In genomic region chr12:103758310-103759089, GRCh38 we compare ENCODE assay signal across 1 cellular context.
A peak's percentile ranks its signal among the peaks of the same experiment; 100 is the strongest.
TF ChIP-seq lines count a peak whose summit lies in the region.

No MANE protein-coding gene starts in this region.

TF ChIP-seq in WTC11, 78 proteins besides CTCF, POLR2A, EP300 and RAD21 (continued from another document):
- TF ChIP-seq USF2 (CRISPR knock-in tag; IDR thresholded peaks at IDR 0.05) (peak; percentile 59), PRRX2 (CRISPR knock-in tag; IDR thresholded peaks at IDR 0.05) (no peak), ARID4B (CRISPR knock-in tag; IDR thresholded peaks at IDR 0.05; ENCODE audit: borderline replicate concordance) (no peak), NR2C2 (CRISPR knock-in tag; IDR thresholded peaks at IDR 0.05) (no peak), ZNF263 (CRISPR knock-in tag; IDR thresholded peaks at IDR 0.05; ENCODE audit: low read depth) (no peak)
- TF ChIP-seq, protein P1, sequence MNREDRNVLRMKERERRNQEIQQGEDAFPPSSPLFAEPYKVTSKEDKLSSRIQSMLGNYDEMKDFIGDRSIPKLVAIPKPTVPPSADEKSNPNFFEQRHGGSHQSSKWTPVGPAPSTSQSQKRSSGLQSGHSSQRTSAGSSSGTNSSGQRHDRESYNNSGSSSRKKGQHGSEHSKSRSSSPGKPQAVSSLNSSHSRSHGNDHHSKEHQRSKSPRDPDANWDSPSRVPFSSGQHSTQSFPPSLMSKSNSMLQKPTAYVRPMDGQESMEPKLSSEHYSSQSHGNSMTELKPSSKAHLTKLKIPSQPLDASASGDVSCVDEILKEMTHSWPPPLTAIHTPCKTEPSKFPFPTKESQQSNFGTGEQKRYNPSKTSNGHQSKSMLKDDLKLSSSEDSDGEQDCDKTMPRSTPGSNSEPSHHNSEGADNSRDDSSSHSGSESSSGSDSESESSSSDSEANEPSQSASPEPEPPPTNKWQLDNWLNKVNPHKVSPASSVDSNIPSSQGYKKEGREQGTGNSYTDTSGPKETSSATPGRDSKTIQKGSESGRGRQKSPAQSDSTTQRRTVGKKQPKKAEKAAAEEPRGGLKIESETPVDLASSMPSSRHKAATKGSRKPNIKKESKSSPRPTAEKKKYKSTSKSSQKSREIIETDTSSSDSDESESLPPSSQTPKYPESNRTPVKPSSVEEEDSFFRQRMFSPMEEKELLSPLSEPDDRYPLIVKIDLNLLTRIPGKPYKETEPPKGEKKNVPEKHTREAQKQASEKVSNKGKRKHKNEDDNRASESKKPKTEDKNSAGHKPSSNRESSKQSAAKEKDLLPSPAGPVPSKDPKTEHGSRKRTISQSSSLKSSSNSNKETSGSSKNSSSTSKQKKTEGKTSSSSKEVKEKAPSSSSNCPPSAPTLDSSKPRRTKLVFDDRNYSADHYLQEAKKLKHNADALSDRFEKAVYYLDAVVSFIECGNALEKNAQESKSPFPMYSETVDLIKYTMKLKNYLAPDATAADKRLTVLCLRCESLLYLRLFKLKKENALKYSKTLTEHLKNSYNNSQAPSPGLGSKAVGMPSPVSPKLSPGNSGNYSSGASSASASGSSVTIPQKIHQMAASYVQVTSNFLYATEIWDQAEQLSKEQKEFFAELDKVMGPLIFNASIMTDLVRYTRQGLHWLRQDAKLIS (CRISPR knock-in tag; IDR thresholded peaks at IDR 0.05; ENCODE audit: borderline replicate concordance), result no peak
- TF ChIP-seq, protein P2, sequence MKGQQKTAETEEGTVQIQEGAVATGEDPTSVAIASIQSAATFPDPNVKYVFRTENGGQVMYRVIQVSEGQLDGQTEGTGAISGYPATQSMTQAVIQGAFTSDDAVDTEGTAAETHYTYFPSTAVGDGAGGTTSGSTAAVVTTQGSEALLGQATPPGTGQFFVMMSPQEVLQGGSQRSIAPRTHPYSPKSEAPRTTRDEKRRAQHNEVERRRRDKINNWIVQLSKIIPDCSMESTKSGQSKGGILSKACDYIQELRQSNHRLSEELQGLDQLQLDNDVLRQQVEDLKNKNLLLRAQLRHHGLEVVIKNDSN (CRISPR knock-in tag; IDR thresholded peaks at IDR 0.05), result peak; percentile 39; the same call in 1 of the 2 replicates
TF ChIP-seq in WTC11: peak in this region for 2.
